Comparison of ENCODE assay signal across 8 cellular contexts in the genomic region with DNA sequence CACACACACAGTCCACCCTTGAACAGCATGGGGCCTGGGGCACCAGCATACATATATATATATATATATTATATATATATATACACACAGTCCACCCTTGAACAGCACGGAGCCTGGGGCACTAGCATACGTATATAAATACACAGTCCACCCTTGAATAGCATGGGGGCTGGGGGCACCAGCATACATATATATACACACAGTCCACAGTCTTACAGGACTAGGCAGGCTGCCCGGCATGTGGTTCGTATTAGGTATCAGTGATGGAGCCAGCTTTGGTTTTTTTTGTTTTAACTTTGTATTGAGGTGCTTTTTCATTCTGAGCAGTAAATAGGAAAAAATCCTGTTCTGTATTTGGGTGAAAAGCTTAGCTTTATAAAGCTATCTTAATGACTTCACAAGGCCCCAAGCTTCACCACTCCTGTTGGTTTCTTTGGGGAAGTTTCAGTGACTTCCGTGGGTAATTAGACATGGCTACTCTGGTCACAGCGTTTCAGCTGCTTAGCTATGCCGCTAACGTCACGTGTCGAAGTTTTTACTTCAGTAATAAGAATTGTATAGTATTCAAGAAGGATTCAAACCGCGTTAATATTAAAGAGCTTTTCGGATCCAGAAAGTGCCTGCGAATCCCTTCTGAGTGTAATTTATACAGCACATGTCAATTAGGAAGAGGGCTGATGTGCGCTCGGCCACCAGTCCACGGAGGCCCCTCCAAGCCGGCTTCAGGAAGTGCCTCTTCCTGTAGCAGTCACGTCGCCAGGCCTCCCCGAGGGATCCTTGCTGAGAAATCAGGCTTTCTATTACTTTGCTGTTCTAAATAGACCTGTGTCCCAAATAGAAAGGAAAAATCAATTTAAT.
DNase-seq lines count a peak whose midpoint lies in the region; ATAC-seq and TF ChIP-seq lines count a peak whose summit lies in the region.

No MANE protein-coding gene starts in this region.

- no peaks in the 10 kb centered on the region for H3K4me1 ChIP-seq in IMR-90 (ENCODE audit: control insufficient read depth, insufficient read depth, low read length)
- peaks cover 4% of the 10 kb centered on the region for H3K4me1 ChIP-seq in body of pancreas
- H3K4me1 ChIP-seq in left lung = peaks cover 3 to 14% of the 10 kb centered on the region in 2 donors
- peaks cover 2% of the 10 kb centered on the region for H3K4me1 ChIP-seq in mesendoderm (ENCODE audit: control insufficient read depth, low read depth, low read length)

- H3K9me3 ChIP-seq in IMR-90 (ENCODE audit: control insufficient read depth, insufficient read depth, low read length) (no peaks in the 10 kb centered on the region), body of pancreas (no peaks in the 10 kb centered on the region), left lung (no peaks in the 10 kb centered on the region)

- 0 out of 2 replicates have a peak, but pooled peaks cover 1% of the 10 kb centered on the region for H4K20me1 ChIP-seq in IMR-90 (ENCODE audit: insufficient read depth, low read length)

- H4K5ac ChIP-seq in IMR-90 (ENCODE audit: low read depth, low read length) (no peak overlapping the region), mesendoderm (ENCODE audit: low read length) (no peak overlapping the region)

- H3K9ac ChIP-seq in IMR-90 (ENCODE audit: low read depth, low read length) (no peak overlapping the region), mesendoderm (ENCODE audit: low read length) (no peak overlapping the region)

- H4K8ac ChIP-seq in IMR-90 (ENCODE audit: low read depth in 2 of 2, low read length in 2 of 2) = no peak overlapping the region
- no peak overlapping the region for H4K8ac ChIP-seq in mesendoderm (ENCODE audit: low read depth, low read length)

- H3K79me1 ChIP-seq in IMR-90 (ENCODE audit: low read depth in 1 of 2, low read length in 2 of 2) (peaks cover 8% of the 10 kb centered on the region in 2 experiments; a peak in 3 of 4 replicates), mesendoderm (ENCODE audit: low read length) (no peaks in the 10 kb centered on the region)

- TF ChIP-seq CTCF in IMR-90 (conservative IDR thresholded peaks at IDR 0.05; ENCODE audit: low read depth, low read length) (no peak), body of pancreas (IDR thresholded peaks at IDR 0.05) (no peak), left lung (IDR thresholded peaks at IDR 0.05) (no peak)

- H2AFZ ChIP-seq in IMR-90 (replicated peaks; ENCODE audit: low read length, poor library complexity) = no peak overlapping the region

- H3K9me1 ChIP-seq in IMR-90 (ENCODE audit: insufficient read depth, low read length) = peaks cover 4% of the 10 kb centered on the region; the same call in 1 of the 2 replicates

- peak; percentile 13 for DNase-seq in IMR-90
- no peak for DNase-seq in body of pancreas
- DNase-seq in left lung = no peak
- DNase-seq in stromal cell of bone marrow (ENCODE audit: low read depth) = peak; percentile 22
- no peak for DNase-seq in activated effector memory CD4-positive, alpha-beta T cell treated with anti-CD3 and anti-CD28 coated beads, Interleukin-2, amount 50 U/mL, for 16 hours
- DNase-seq in NCI-H526 treated with DMSO at 0.1 percent for 48 hours (lab: John Stamatoyannopoulos, UW) = no peak
- no peak for DNase-seq in iPS-NIHi11 (ENCODE audit: low spot score)
- DNase-seq in mesendoderm = no peak

- WGBS in IMR-90 (ENCODE audit: extremely low coverage in 2 of 2, insufficient read length in 1 of 2), 2 experiments = no CpG with 5 or more reads among the region's 21 CpGs
- WGBS in body of pancreas, 2 donors = 76 to 88% methylated on average over 21 of the region's 21 CpGs
- no CpG with 5 or more reads among the region's 21 CpGs for whole genome bisulfite sequencing in mesendoderm (ENCODE audit: extremely low coverage, insufficient coverage, low lambda C conversion rate)

- H3K4me3 ChIP-seq in IMR-90 (ENCODE audit: insufficient read depth, low read depth, low read length) = no peak overlapping the region
- H3K4me3 ChIP-seq in body of pancreas = no peak overlapping the region
- H3K4me3 ChIP-seq in left lung = peak overlapping the region in 1 of 2 donors; percentile 4
- no peak overlapping the region for H3K4me3 ChIP-seq in mesendoderm (ENCODE audit: low read length)

- H2AK5ac ChIP-seq in IMR-90 (ENCODE audit: low read depth, low read length) (no peak overlapping the region), mesendoderm (ENCODE audit: low read length) (no peak overlapping the region)

- in situ Hi-C loops in IMR-90 (cut with MboI; ENCODE audit: low sequenced_read_pairs) = no loop called here

- H3K27me3 ChIP-seq in IMR-90 (ENCODE audit: control insufficient read depth, insufficient read depth, low read length) = no peaks in the 10 kb centered on the region
- H3K27me3 ChIP-seq in body of pancreas = no peaks in the 10 kb centered on the region
- no peaks in the 10 kb centered on the region for H3K27me3 ChIP-seq in left lung
- H3K27me3 ChIP-seq in mesendoderm (ENCODE audit: insufficient read depth, low read length, poor library complexity) = no peaks in the 10 kb centered on the region

- H2BK5ac ChIP-seq in IMR-90 (ENCODE audit: low read depth, low read length, poor library complexity, severe bottlenecking) (no peak overlapping the region), mesendoderm (ENCODE audit: low read length) (no peak overlapping the region)

- no peak overlapping the region for H2BK120ac ChIP-seq in IMR-90 (ENCODE audit: low read depth, low read length)
- no peak overlapping the region for H2BK120ac ChIP-seq in mesendoderm (ENCODE audit: low read depth, low read length)

- no peak overlapping the region for H3K23ac ChIP-seq in IMR-90 (ENCODE audit: low read depth, low read length)
- no peak overlapping the region for H3K23ac ChIP-seq in mesendoderm (ENCODE audit: low read length)

- POLR2A ChIA-PET in IMR-90 (lab: Charles Lee; ENCODE audit: unreplicated experiment) = no interaction called here

- H3K4ac ChIP-seq in IMR-90 (ENCODE audit: low read depth, low read length) = no peak overlapping the region
- no peak overlapping the region for H3K4ac ChIP-seq in mesendoderm (ENCODE audit: low read depth, low read length)

- ATAC-seq in IMR-90 (ENCODE audit: low read depth) (no peak; the same call in 1 of the 2 replicates), body of pancreas (no peak), left lung (peak; percentile 60)

- H3K18ac ChIP-seq in IMR-90 (ENCODE audit: low read depth, low read length) = no peak overlapping the region
- H3K18ac ChIP-seq in mesendoderm (ENCODE audit: low read length) = no peak overlapping the region

- H3K4me2 ChIP-seq in IMR-90 (ENCODE audit: low read depth, low read length) (no peak overlapping the region), mesendoderm (ENCODE audit: low read length) (no peak overlapping the region)

- TF ChIP-seq POLR2A in IMR-90 (IDR thresholded peaks at IDR 0.05; ENCODE audit: low read depth, low read length) (no peak), body of pancreas (IDR thresholded peaks at IDR 0.05) (no peak)

- H3K27ac ChIP-seq in IMR-90 (ENCODE audit: insufficient read depth, low read length) (no peak overlapping the region), body of pancreas (peak overlapping the region in 3 of 4 donors; percentile 0 to 51 (median 14)), left lung (peak overlapping the region; percentile 37 to 90), mesendoderm (ENCODE audit: low read depth, low read length) (no peak overlapping the region)

- H2BK15ac ChIP-seq in IMR-90 (ENCODE audit: low read depth, low read length) (no peak overlapping the region), mesendoderm (replicated peaks; ENCODE audit: low read depth) (no peak overlapping the region)

- H3K79me2 ChIP-seq in mesendoderm (ENCODE audit: control insufficient read depth, insufficient read depth, low read length) = no peaks in the 10 kb centered on the region

- H3K36me3 ChIP-seq in IMR-90 (ENCODE audit: control insufficient read depth, insufficient read depth, low read length) (peaks cover 3% of the 10 kb centered on the region; the same call in 1 of the 2 replicates), body of pancreas (replicated peaks in 1 of 2; ENCODE audit: insufficient read depth in 1 of 2, low read depth in 2 of 2) (no peaks in the 10 kb centered on the region), left lung (peaks cover 0 to 4% of the 10 kb centered on the region in 2 donors), mesendoderm (ENCODE audit: control insufficient read depth, insufficient read depth, low read length) (no peaks in the 10 kb centered on the region)

- H3K14ac ChIP-seq in IMR-90 (replicated peaks; ENCODE audit: low read depth, low read length) = no peak overlapping the region

- CTCF ChIA-PET in IMR-90 (lab: Yijun Ruan, JAX) = no interaction called here

- intact Hi-C loops in IMR-90 (cut with micrococcal nuclease) (no loop called here), body of pancreas (cut with DNase I) (no loop called here), left lung (cut with DNase I) (no loop called here)

- no peak overlapping the region for H2AK9ac ChIP-seq in IMR-90 (replicated peaks; ENCODE audit: low read depth, low read length, poor library complexity)

- dilution Hi-C loops in IMR-90 (cut with HindIII; ENCODE audit: low sequenced_read_pairs, unreplicated experiment) = no loop called here

- BruUV-seq in IMR-90 (replicated peaks; lab: Mats Ljungman, UMichigan) = no TSS peak

- H3K56ac ChIP-seq in IMR-90 (ENCODE audit: extremely low read depth, insufficient read depth, low read length) = no peak overlapping the region
- no peak overlapping the region for H3K56ac ChIP-seq in mesendoderm (ENCODE audit: low read length)

- no peak overlapping the region for H2BK20ac ChIP-seq in IMR-90 (ENCODE audit: low read depth, low read length)

- TF ChIP-seq RAD21 in IMR-90 (IDR thresholded peaks at IDR 0.05; ENCODE audit: low read length) = no peak

- no peak overlapping the region for H4K91ac ChIP-seq in IMR-90 (ENCODE audit: insufficient read depth, low read depth, low read length)

TF ChIP-seq in IMR-90, 13 proteins besides CTCF, POLR2A, EP300 and RAD21 (continues in another document):
- no peak for TF ChIP-seq MAZ (IDR thresholded peaks at IDR 0.05; ENCODE audit: borderline replicate concordance, low read depth, low read length)
- no peak for TF ChIP-seq FOS (IDR thresholded peaks at IDR 0.05; ENCODE audit: low read depth, low read length)
- no peak for TF ChIP-seq ELK1 (IDR thresholded peaks at IDR 0.05; ENCODE audit: borderline replicate concordance, low read depth, low read length)
- no peak for TF ChIP-seq CHD1 (IDR thresholded peaks at IDR 0.05; ENCODE audit: low read depth, low read length)
- no peak for TF ChIP-seq RFX5 (IDR thresholded peaks at IDR 0.05; ENCODE audit: low read depth, low read length)
- no peak for TF ChIP-seq NFE2L2 (IDR thresholded peaks at IDR 0.05; ENCODE audit: low read depth, low read length)

Comparison
In these comparisons a context has a peak if more than half of its experiments do, and no peak if none do; other contexts are left out.
1. DNase-seq: peak in IMR-90 (single experiment) and stromal cell of bone marrow (single experiment); none in body of pancreas (0 of 4), left lung (0 of 2), activated effector memory CD4-positive, alpha-beta T cell treated with anti-CD3 and anti-CD28 coated beads, Interleukin-2, amount 50 U/mL, for 16 hours (single experiment), NCI-H526 treated with DMSO at 0.1 percent for 48 hours (single experiment), iPS-NIHi11 (single experiment) and mesendoderm (single experiment).
2. H3K27ac ChIP-seq: peak in body of pancreas (3 of 4) and left lung (2 of 2); none in IMR-90 (single experiment) and mesendoderm (single experiment).